Comparison of ENCODE assay signal across 22 cellular contexts in genomic region chr21:37469441-37469840, GRCh38.
"Had no signal": no experiment of that assay in that cellular context is flagged by ENCODE, and none has a peak within 500 bp of the region (broad histone marks: within the 10 kb centered on the region; RNA-seq: fewer than 3 reads in every experiment).

No MANE protein-coding gene starts in this region.

- ATAC-seq: activated naive CD8-positive, alpha-beta T cell treated with anti-CD3 and anti-CD28 coated beads, Interleukin-2, amount 50 U/mL, for 24 hours; left lung; lower lobe of right lung; right lobe of liver; WTC11 had no signal

- H3K27ac Mint-ChIP-seq: activated naive CD8-positive, alpha-beta T cell treated with anti-CD3 and anti-CD28 coated beads, Interleukin-2, amount 50 U/mL, for 24 hours; activated T-helper 1 cell treated with anti-CD3 and anti-CD28 coated beads, Interleukin-12 subunit alpha, Interleukin-12 subunit beta, Interleukin-2, Interleukin-4 antibody, amounts not matched to agents 30 ng/mL and 10 ng/mL and 1 ng/mL, durations not matched to agents 14 hours and 24 hours and 36 hours; dendritic cell treated with granulocyte-macrophage colony-stimulating factor and Interleukin-4, amounts not matched to agents 40 ng/mL and 50 ng/mL, for 4 days; nephron; WTC11 had no signal

- DNase-seq: activated CD4-positive, alpha-beta T cell treated with anti-CD3 and anti-CD28 coated beads, Interleukin-2, amount 50 U/mL, for 4 hours; activated gamma-delta T cell; activated naive CD4-positive, alpha-beta T cell treated with anti-CD3 and anti-CD28 coated beads, Interleukin-2, amount 50 U/mL, for 16 hours; activated naive CD8-positive, alpha-beta T cell treated with anti-CD3 and anti-CD28 coated beads, Interleukin-2, amount 50 U/mL, for 24 hours; activated T-cell treated with anti-CD3 and anti-CD28 coated beads, Interleukin-2, amount 50 U/mL, for 1 hour; effector CD4-positive, alpha-beta T cell; left lung; lower lobe of right lung; mesendoderm; right lobe of liver; stimulated activated CD4-positive, alpha-beta T cell treated with anti-CD3 and anti-CD28 coated beads, Interleukin-4, amount 100 ng/mL, for 1 hour; SW 1271; T-helper 2 cell; upper lobe of left lung had no signal

- H3K27me3 ChIP-seq: left lung, right lobe of liver, upper lobe of left lung, vagina had no signal

- H3K9me3 Mint-ChIP-seq: activated naive CD8-positive, alpha-beta T cell treated with anti-CD3 and anti-CD28 coated beads, Interleukin-2, amount 50 U/mL, for 24 hours; activated T-helper 1 cell treated with anti-CD3 and anti-CD28 coated beads, Interleukin-12 subunit alpha, Interleukin-12 subunit beta, Interleukin-2, Interleukin-4 antibody, amounts not matched to agents 30 ng/mL and 10 ng/mL and 1 ng/mL, durations not matched to agents 14 hours and 24 hours and 36 hours; central memory CD8-positive, alpha-beta T cell; dendritic cell treated with granulocyte-macrophage colony-stimulating factor and Interleukin-4, amounts not matched to agents 40 ng/mL and 50 ng/mL, for 4 days; stimulated activated naive CD8-positive, alpha-beta T cell treated with anti-CD3 and anti-CD28 coated beads, Interleukin-15, Interleukin-2, amounts not matched to agents 100 ng/mL and 50 ng/mL, for 24 hours had no signal

- H3K9me3 ChIP-seq: left lung, lower lobe of right lung, right lobe of liver, thoracic aorta, upper lobe of left lung, vagina had no signal

- H3K27ac ChIP-seq: left lung, lower lobe of right lung, right lobe of liver, thoracic aorta, upper lobe of left lung, vagina had no signal

- H3K27me3 Mint-ChIP-seq: activated naive CD8-positive, alpha-beta T cell treated with anti-CD3 and anti-CD28 coated beads, Interleukin-2, amount 50 U/mL, for 24 hours; central memory CD8-positive, alpha-beta T cell; dendritic cell treated with granulocyte-macrophage colony-stimulating factor and Interleukin-4, amounts not matched to agents 40 ng/mL and 50 ng/mL, for 4 days; stimulated activated naive CD8-positive, alpha-beta T cell treated with anti-CD3 and anti-CD28 coated beads, Interleukin-15, Interleukin-2, amounts not matched to agents 100 ng/mL and 50 ng/mL, for 24 hours had no signal

- H3K36me3 ChIP-seq: vagina had no signal

- H3K4me3 Mint-ChIP-seq: activated naive CD8-positive, alpha-beta T cell treated with anti-CD3 and anti-CD28 coated beads, Interleukin-2, amount 50 U/mL, for 24 hours; activated T-helper 1 cell treated with anti-CD3 and anti-CD28 coated beads, Interleukin-12 subunit alpha, Interleukin-12 subunit beta, Interleukin-2, Interleukin-4 antibody, amounts not matched to agents 30 ng/mL and 10 ng/mL and 1 ng/mL, durations not matched to agents 14 hours and 24 hours and 36 hours; central memory CD8-positive, alpha-beta T cell; dendritic cell treated with granulocyte-macrophage colony-stimulating factor and Interleukin-4, amounts not matched to agents 40 ng/mL and 50 ng/mL, for 4 days; nephron; stimulated activated naive CD8-positive, alpha-beta T cell treated with anti-CD3 and anti-CD28 coated beads, Interleukin-15, Interleukin-2, amounts not matched to agents 100 ng/mL and 50 ng/mL, for 24 hours; WTC11 had no signal

- H3K4me3 ChIP-seq: left lung, lower lobe of right lung, right lobe of liver, thoracic aorta, upper lobe of left lung, vagina had no signal
